13 cellular contexts compared by ENCODE assay signal in genomic region chr3:112365636-112366035, GRCh38. TPM values are rescaled to one million over a fixed set of nuclear protein-coding genes. Genes with fewer than 3 reads are reported as not detected.
A peak's percentile ranks its signal among the peaks of the same experiment; 100 is the strongest.
DNase-seq lines count a peak whose midpoint lies in the region; ATAC-seq and TF ChIP-seq lines count a peak whose summit lies in the region.
"Had no signal": no experiment of that assay in that cellular context is flagged by ENCODE, and none has a peak within 500 bp of the region (broad histone marks: within the 10 kb centered on the region; RNA-seq: fewer than 3 reads in every experiment).

No MANE protein-coding gene starts in this region.

- peaks cover 21% of the 10 kb centered on the region for H3K4me1 Mint-ChIP-seq in chondrocyte (ENCODE audit: low read depth)
- H3K4me1 Mint-ChIP-seq in naive B cell = peaks cover 32 to 38% (median 32%) of the 10 kb centered on the region in 3 donors

- no peaks in the 10 kb centered on the region for H3K27me3 ChIP-seq in colonic mucosa
- H3K27me3 ChIP-seq: upper lobe of left lung had no signal

- intact Hi-C loops in colonic mucosa (cut with DNase I) = no loop called here

- H3K9ac ChIP-seq in colonic mucosa (ENCODE audit: low read depth in 2 of 2, low read length in 2 of 2) = no peak overlapping the region

- ATAC-seq in naive B cell (ENCODE audit: low read depth in 2 of 2) = no peak
- ATAC-seq in GM21526 (IDR thresholded peaks at IDR 0.05; ENCODE audit: low FRiP score, unreplicated experiment) = no peak
- no peak for ATAC-seq in GM19467 (IDR thresholded peaks at IDR 0.05; ENCODE audit: unreplicated experiment)

- peak; percentile 49 for DNase-seq in COLO829 (ENCODE audit: low spot score)
- peak; percentile 67 for DNase-seq in HT1080 (ENCODE audit: low read depth)
- no peak for DNase-seq in chondrocyte (ENCODE audit: low spot score)
- no peak for DNase-seq in naive B cell
- no peak for DNase-seq in colonic mucosa
- DNase-seq: activated CD8-positive, alpha-beta memory T cell treated with anti-CD3 and anti-CD28 coated beads, Interleukin-2, amount 50 U/mL, for 4 hours; effector CD8-positive, alpha-beta T cell; foreskin melanocyte; immature natural killer cell; NCI-H1105; upper lobe of left lung had no signal

- no peaks in the 10 kb centered on the region for H3K4me1 ChIP-seq in colonic mucosa
- H3K4me1 ChIP-seq: upper lobe of left lung had no signal

- peak overlapping the region; percentile 60 for H3K27ac Mint-ChIP-seq in chondrocyte (ENCODE audit: unreplicated experiment)
- peak overlapping the region; percentile 68 to 97 (median 90) for H3K27ac Mint-ChIP-seq in naive B cell
- H3K27ac Mint-ChIP-seq: immature natural killer cell had no signal

- no peaks in the 10 kb centered on the region for H3K36me3 ChIP-seq in colonic mucosa
- H3K36me3 ChIP-seq: upper lobe of left lung had no signal

- H3K9me3 ChIP-seq in colonic mucosa = no peaks in the 10 kb centered on the region
- H3K9me3 ChIP-seq: upper lobe of left lung had no signal

- no peak overlapping the region for H3K4me3 ChIP-seq in colonic mucosa
- H3K4me3 ChIP-seq: upper lobe of left lung had no signal

- H3K36me3 Mint-ChIP-seq in chondrocyte (ENCODE audit: low read depth) (no peaks in the 10 kb centered on the region), naive B cell (peaks cover 37 to 52% of the 10 kb centered on the region in 2 donors)
- H3K36me3 Mint-ChIP-seq: immature natural killer cell had no signal

- TF ChIP-seq CTCF in chondrocyte (IDR thresholded peaks at IDR 0.05) (no peak), colonic mucosa (IDR thresholded peaks at IDR 0.05) (no peak)

- H3K27me3 Mint-ChIP-seq in chondrocyte (ENCODE audit: low read depth) = no peaks in the 10 kb centered on the region
- no peaks in the 10 kb centered on the region for H3K27me3 Mint-ChIP-seq in naive B cell

- no peak overlapping the region for H3K27ac ChIP-seq in colonic mucosa

- H3K9me3 Mint-ChIP-seq in chondrocyte (ENCODE audit: low read depth) (no peaks in the 10 kb centered on the region), naive B cell (no peaks in the 10 kb centered on the region)
- H3K9me3 Mint-ChIP-seq: immature natural killer cell had no signal

- H3K4me3 Mint-ChIP-seq in chondrocyte (ENCODE audit: unreplicated experiment) = no peak overlapping the region
- H3K4me3 Mint-ChIP-seq in naive B cell = peak overlapping the region in 4 of 8 donors; percentile 47 to 73 (median 60)

RNA-seq across cellular contexts. Expression of gene CD200, which starts 32.7 kb away (rescaled TPM):
- total RNA-seq in HT1080 (2014; rRNA removed; shearing (Covaris generic)) = not detected in 2 replicates
- polyA plus RNA-seq in HT1080 (2015; cell fraction: cytosol; rRNA removed) = 0.21 and 0.30 TPM in 2 replicates
- 0.10 and 0.16 TPM in 2 replicates for polyA plus RNA-seq in HT1080 (2015; cell fraction: nucleus; rRNA removed)
- total RNA-seq in chondrocyte (1.7 to 1.8 TPM in 2 of 3 replicates, not detected in the other), colonic mucosa (1 to 10 TPM; 7.1 to 7.6 TPM)
- 100 to 1,000 TPM; 102 to 329 (median 161) TPM for polyA plus RNA-seq in naive B cell (ENCODE audit: low read depth in 6 of 6)

Comparison
In these comparisons a context has a peak if more than half of its experiments do, and no peak if none do; other contexts are left out.
1. DNase-seq: peak in COLO829 (single experiment) and HT1080 (single experiment); none in chondrocyte (single experiment), naive B cell (single experiment) and colonic mucosa (single experiment).